ENCODE assay signal across 18 cellular contexts in the genomic region with DNA sequence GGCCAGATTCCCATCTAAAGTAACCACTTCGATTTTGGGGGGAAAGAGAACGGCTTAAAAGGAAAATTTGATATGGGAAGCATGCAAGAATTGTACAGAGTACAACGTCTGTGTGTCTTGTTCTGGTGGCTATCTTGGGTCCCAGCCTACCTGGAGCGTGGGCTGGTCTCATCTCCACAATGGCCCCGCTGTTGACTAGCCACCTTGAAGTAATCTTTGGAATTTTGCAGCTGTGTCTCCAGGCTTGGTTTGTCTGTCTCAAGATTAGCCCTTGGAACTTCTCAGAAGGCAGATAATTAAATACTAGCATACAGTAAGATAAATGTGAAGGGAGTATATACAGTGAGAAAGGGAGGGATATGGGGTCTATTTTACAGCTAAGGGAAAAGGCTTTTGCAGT. TPM values are rescaled to one million over a fixed set of nuclear protein-coding genes. Genes with fewer than 3 reads are reported as not detected.
DNase-seq lines count a peak whose midpoint lies in the region; ATAC-seq and TF ChIP-seq lines count a peak whose summit lies in the region.
"Had no signal": no experiment of that assay in that cellular context is flagged by ENCODE, and none has a peak within 500 bp of the region (broad histone marks: within the 10 kb centered on the region; RNA-seq: fewer than 3 reads in every experiment).

No MANE protein-coding gene starts in this region.

- peaks cover under 1% of the 10 kb centered on the region; the same call in 1 of the 2 replicates for H3K36me3 ChIP-seq in KMS-11 (ENCODE audit: insufficient read depth)

- no peak for ATAC-seq in central memory CD8-positive, alpha-beta T cell (replicated peaks; ENCODE audit: extremely low read depth, poor library complexity, severe bottlenecking)
- no peak for ATAC-seq in HG03565 (IDR thresholded peaks at IDR 0.05; ENCODE audit: unreplicated experiment)
- ATAC-seq: esophagus mucosa, left ventricle myocardium superior had no signal

- H4K20me1 ChIP-seq in KMS-11 (ENCODE audit: insufficient read depth): no peaks in the 10 kb centered on the region

- no peaks in the 10 kb centered on the region for H3K27me3 ChIP-seq in KMS-11 (ENCODE audit: insufficient read depth, low read depth)
- H3K27me3 ChIP-seq: tibial artery had no signal

- H3K4me1 Mint-ChIP-seq in activated naive CD4-positive, alpha-beta T cell treated with anti-CD3 and anti-CD28 coated beads, Interleukin-2, amount 50 U/mL, for 24 hours: peaks cover 34% of the 10 kb centered on the region
- H3K4me1 Mint-ChIP-seq in central memory CD8-positive, alpha-beta T cell: peaks cover 39% of the 10 kb centered on the region
- peaks cover 24% of the 10 kb centered on the region for H3K4me1 Mint-ChIP-seq in osteocyte (ENCODE audit: unreplicated experiment)

- no peak for DNase-seq in activated naive CD4-positive, alpha-beta T cell treated with anti-CD3 and anti-CD28 coated beads, Interleukin-2, amount 50 U/mL, for 16 hours
- DNase-seq in central memory CD8-positive, alpha-beta T cell (ENCODE audit: low spot score in 2 of 2): no peak
- DNase-seq in osteocyte (ENCODE audit: extremely low spot score, unreplicated experiment) (no peak), NCI-H2029 treated with DMSO at 0.1 percent for 48 hours (lab: John Stamatoyannopoulos, UW) (no peak)
- no peak for DNase-seq in stimulated activated CD4-positive, alpha-beta T cell treated with anti-CD3 and anti-CD28 coated beads, Interleukin-2, amount 100 ng/mL, for 48 hours
- DNase-seq: activated gamma-delta T cell treated with Interleukin-2 at 50 U/mL for 16 hours, dermis blood vessel endothelial cell, GM23248, Karpas-422, left ventricle myocardium superior, NCI-H1105, NCI-H748 treated with DMSO at 0.1 percent for 48 hours, spleen, tibial artery had no signal

- H3K4me3 ChIP-seq in KMS-11 (IDR thresholded peaks at IDR 0.05; ENCODE audit: insufficient read depth, low read depth, low read length): peak overlapping the region; percentile 3

- H3K36me3 Mint-ChIP-seq in activated naive CD4-positive, alpha-beta T cell treated with anti-CD3 and anti-CD28 coated beads, Interleukin-2, amount 50 U/mL, for 24 hours: peaks cover 2% of the 10 kb centered on the region
- peaks cover 18% of the 10 kb centered on the region for H3K36me3 Mint-ChIP-seq in central memory CD8-positive, alpha-beta T cell (ENCODE audit: insufficient read depth)
- peaks cover 4% of the 10 kb centered on the region for H3K36me3 Mint-ChIP-seq in osteocyte (ENCODE audit: unreplicated experiment)

- H3K27ac ChIP-seq in KMS-11: no peak overlapping the region
- H3K27ac ChIP-seq: GM23248 had no signal

- peaks cover 15% of the 10 kb centered on the region; the same call in 1 of the 2 replicates for H3K79me2 ChIP-seq in KMS-11 (ENCODE audit: insufficient read depth, low read depth)

- H3K27me3 Mint-ChIP-seq in activated naive CD4-positive, alpha-beta T cell treated with anti-CD3 and anti-CD28 coated beads, Interleukin-2, amount 50 U/mL, for 24 hours: no peaks in the 10 kb centered on the region
- H3K27me3 Mint-ChIP-seq in central memory CD8-positive, alpha-beta T cell: no peaks in the 10 kb centered on the region
- no peaks in the 10 kb centered on the region for H3K27me3 Mint-ChIP-seq in osteocyte (ENCODE audit: unreplicated experiment)

- no peak for TF ChIP-seq CTCF in KMS-11 (conservative IDR thresholded peaks at IDR 0.05; ENCODE audit: low read depth, low read length)
- TF ChIP-seq CTCF in osteocyte (IDR thresholded peaks at IDR 0.05): no peak

- H2AFZ ChIP-seq in KMS-11 (ENCODE audit: low read depth): no peak overlapping the region

- no peak overlapping the region for H3K9ac ChIP-seq in KMS-11
- H3K9ac ChIP-seq: GM23248 had no signal

- peak overlapping the region; percentile 35 for H3K27ac Mint-ChIP-seq in activated naive CD4-positive, alpha-beta T cell treated with anti-CD3 and anti-CD28 coated beads, Interleukin-2, amount 50 U/mL, for 24 hours
- H3K27ac Mint-ChIP-seq in central memory CD8-positive, alpha-beta T cell (ENCODE audit: low read depth): no peak overlapping the region
- H3K27ac Mint-ChIP-seq in osteocyte (ENCODE audit: unreplicated experiment): no peak overlapping the region

- H3K4me3 Mint-ChIP-seq in activated naive CD4-positive, alpha-beta T cell treated with anti-CD3 and anti-CD28 coated beads, Interleukin-2, amount 50 U/mL, for 24 hours: peak overlapping the region; percentile 49
- peak overlapping the region; percentile 96 for H3K4me3 Mint-ChIP-seq in central memory CD8-positive, alpha-beta T cell
- H3K4me3 Mint-ChIP-seq in osteocyte (ENCODE audit: unreplicated experiment): peak overlapping the region; percentile 24

- no peaks in the 10 kb centered on the region for H3K9me3 Mint-ChIP-seq in activated naive CD4-positive, alpha-beta T cell treated with anti-CD3 and anti-CD28 coated beads, Interleukin-2, amount 50 U/mL, for 24 hours
- no peaks in the 10 kb centered on the region for H3K9me3 Mint-ChIP-seq in central memory CD8-positive, alpha-beta T cell
- H3K9me3 Mint-ChIP-seq in osteocyte (ENCODE audit: unreplicated experiment): no peaks in the 10 kb centered on the region

- peaks cover 24% of the 10 kb centered on the region for H3K4me1 ChIP-seq in KMS-11 (ENCODE audit: low read depth, poor library complexity, severe bottlenecking)

- H3K4me2 ChIP-seq in KMS-11: peak overlapping the region; percentile 56; the same call in 1 of the 2 replicates

RNA-seq across cellular contexts. Expression of a gene that starts 1.3 kb away (rescaled TPM):
- 40.4 and 44.0 TPM in 2 replicates for total RNA-seq in osteocyte

RNA-seq across cellular contexts. Expression of a gene that starts 37.0 kb away (rescaled TPM):
- total RNA-seq in osteocyte: 1.9 and 3.0 TPM in 2 replicates

RNA-seq across cellular contexts. Expression of a gene that starts 37.1 kb away (rescaled TPM):
- 35.0 and 35.9 TPM in 2 replicates for total RNA-seq in osteocyte

Comparison
In these comparisons a context has a peak if more than half of its experiments do, and no peak if none do; other contexts are left out.
1. H3K4me3 Mint-ChIP-seq: peak in every context shown above with its lines; median percentile 96 in central memory CD8-positive, alpha-beta T cell; 49 in activated naive CD4-positive, alpha-beta T cell treated with anti-CD3 and anti-CD28 coated beads, Interleukin-2, amount 50 U/mL, for 24 hours; 24 in osteocyte.